In genomic region chr7:32145911-32146310, GRCh38 we compare ENCODE assay signal across 14 cellular contexts.
DNase-seq lines count a peak whose midpoint lies in the region; ATAC-seq and TF ChIP-seq lines count a peak whose summit lies in the region.
"Had no signal": no experiment of that assay in that cellular context is flagged by ENCODE, and none has a peak within 500 bp of the region (broad histone marks: within the 10 kb centered on the region; RNA-seq: fewer than 3 reads in every experiment).

No MANE protein-coding gene starts in this region.

- TF ChIP-seq CTCF in right lobe of liver (IDR thresholded peaks at IDR 0.05), result no peak

- 59% methylated on average over 2 of the region's 2 CpGs for WGBS in right lobe of liver (ENCODE audit: insufficient coverage, low coverage, low lambda C conversion rate, missing lambda C conversion rate)

- H3K27me3 ChIP-seq in right lobe of liver, result no peaks in the 10 kb centered on the region
- H3K27me3 ChIP-seq: BE2C had no signal

- no peaks in the 10 kb centered on the region for H3K36me3 ChIP-seq in right lobe of liver
- H3K36me3 ChIP-seq: BE2C had no signal

- H3K27ac ChIP-seq in right lobe of liver, result no peak overlapping the region
- H3K27ac ChIP-seq: A549, C4-2B, GM23248 had no signal

- intact Hi-C loops in right lobe of liver (cut with DNase I), result no loop called here

- DNase-seq in NCI-H1694 (lab: John Stamatoyannopoulos, UW) (peak; percentile 49), NCI-H446 treated with DMSO at 0.1 percent for 48 hours (lab: John Stamatoyannopoulos, UW) (peak; percentile 83), cerebellar cortex (ENCODE audit: low spot score) (peak; percentile 73), HuH-7 (ENCODE audit: low spot score) (no peak), right lobe of liver (no peak)
- no peak for DNase-seq in activated CD4-positive, alpha-beta T cell treated with anti-CD3 and anti-CD28 coated beads, Interleukin-2, amount 50 U/mL, for 1 hour
- DNase-seq: BE2C; CD4-positive, alpha-beta memory T cell; DND-41; GF-D8; GM23248 had no signal

- no peak overlapping the region for H3K4me3 ChIP-seq in right lobe of liver
- H3K4me3 ChIP-seq: A549, GM23248 had no signal

- TF ChIP-seq POLR2A in right lobe of liver (IDR thresholded peaks at IDR 0.05), result no peak

- no peak for ATAC-seq in right lobe of liver
- ATAC-seq in HG02938 (IDR thresholded peaks at IDR 0.05; ENCODE audit: unreplicated experiment), result no peak
- ATAC-seq: A549 had no signal

- H3K4me1 ChIP-seq in right lobe of liver, result no peaks in the 10 kb centered on the region
- H3K4me1 ChIP-seq: BE2C had no signal

- no peaks in the 10 kb centered on the region for H3K9me3 ChIP-seq in right lobe of liver
- H3K9me3 ChIP-seq: A549, BE2C had no signal

Comparison
In these comparisons a context has a peak if more than half of its experiments do, and no peak if none do; other contexts are left out.
1. DNase-seq: peak in NCI-H1694 (single experiment), NCI-H446 treated with DMSO at 0.1 percent for 48 hours (single experiment) and cerebellar cortex (single experiment); none in activated CD4-positive, alpha-beta T cell treated with anti-CD3 and anti-CD28 coated beads, Interleukin-2, amount 50 U/mL, for 1 hour (single experiment), HuH-7 (single experiment) and right lobe of liver (0 of 3).